In genomic region chr11:12554122-12554521, GRCh38 we compare ENCODE assay signal across 25 cellular contexts.
"Had no signal": no experiment of that assay in that cellular context is flagged by ENCODE, and none has a peak within 500 bp of the region (broad histone marks: within the 10 kb centered on the region; RNA-seq: fewer than 3 reads in every experiment).

No MANE protein-coding gene starts in this region.

- H3K27me3 ChIP-seq: esophagus squamous epithelium, gastrocnemius medialis, heart right ventricle, left lung had no signal

- H3K4me3 ChIP-seq: esophagus squamous epithelium, gastrocnemius medialis, heart right ventricle, left lung, lower lobe of right lung, mucosa of descending colon had no signal

- FAIRE-seq: endometrium, keratinocyte had no signal

- ATAC-seq: effector memory CD8-positive, alpha-beta T cell; esophagus mucosa; gastrocnemius medialis; heart right ventricle; left cardiac atrium; left lung; left ventricle myocardium superior; lower lobe of right lung; mucosa of descending colon; naive thymus-derived CD8-positive, alpha-beta T cell had no signal

- H3K9me3 ChIP-seq: esophagus squamous epithelium, gastrocnemius medialis, left lung, lower lobe of right lung, mucosa of descending colon had no signal

- H3K36me3 ChIP-seq: esophagus squamous epithelium, gastrocnemius medialis, heart right ventricle, left lung, lower lobe of right lung had no signal

- DNase-seq: cortex of kidney; effector CD8-positive, alpha-beta T cell; effector memory CD8-positive, alpha-beta T cell; endodermal cell; erythroblast; esophagus squamous epithelium; foreskin fibroblast; foreskin melanocyte; gastrocnemius medialis; glutamatergic neuron; head of caudate nucleus; heart right ventricle; hippocampal formation; left cardiac atrium; left lung; left ventricle myocardium superior; lower lobe of right lung; mesenchymal stem cell; mucosa of descending colon; naive B cell; naive thymus-derived CD8-positive, alpha-beta T cell had no signal

- H3K27ac ChIP-seq: epithelial cell of prostate, esophagus squamous epithelium, gastrocnemius medialis, heart right ventricle, left lung, lower lobe of right lung had no signal
